20 cellular contexts compared by ENCODE assay signal in genomic region chr3:31823184-31823583, GRCh38.
"Had no signal": no experiment of that assay in that cellular context is flagged by ENCODE, and none has a peak within 500 bp of the region (broad histone marks: within the 10 kb centered on the region; RNA-seq: fewer than 3 reads in every experiment).

No MANE protein-coding gene starts in this region.

- H3K4me1 Mint-ChIP-seq: immature natural killer cell; stimulated activated effector memory CD8-positive, alpha-beta T cell treated with anti-CD3 and anti-CD28 coated beads, Interleukin-12 subunit alpha, Interleukin-12 subunit beta, amount 100 ng/mL, for 72 hours had no signal

- H3K36me3 ChIP-seq: neutrophil, right lobe of liver, stomach, thoracic aorta, transverse colon had no signal

- H3K4me3 ChIP-seq: dorsolateral prefrontal cortex, esophagus squamous epithelium, psoas muscle, right lobe of liver, stomach, thoracic aorta, transverse colon had no signal

- ATAC-seq: naive thymus-derived CD4-positive, alpha-beta T cell; psoas muscle; right lobe of liver; stimulated activated effector memory CD8-positive, alpha-beta T cell treated with anti-CD3 and anti-CD28 coated beads, Interleukin-12 subunit alpha, Interleukin-12 subunit beta, amount 100 ng/mL, for 72 hours had no signal

- H3K9me3 Mint-ChIP-seq: stimulated activated effector memory CD8-positive, alpha-beta T cell treated with anti-CD3 and anti-CD28 coated beads, Interleukin-12 subunit alpha, Interleukin-12 subunit beta, amount 100 ng/mL, for 72 hours had no signal

- H3K4me1 ChIP-seq: esophagus squamous epithelium, psoas muscle, right lobe of liver, stomach, transverse colon had no signal

- H3K36me3 Mint-ChIP-seq: immature natural killer cell; stimulated activated effector memory CD8-positive, alpha-beta T cell treated with anti-CD3 and anti-CD28 coated beads, Interleukin-12 subunit alpha, Interleukin-12 subunit beta, amount 100 ng/mL, for 72 hours had no signal

- H3K27ac Mint-ChIP-seq: immature natural killer cell; naive thymus-derived CD4-positive, alpha-beta T cell; stimulated activated effector memory CD8-positive, alpha-beta T cell treated with anti-CD3 and anti-CD28 coated beads, Interleukin-12 subunit alpha, Interleukin-12 subunit beta, amount 100 ng/mL, for 72 hours had no signal

- DNase-seq: cortex of kidney; dorsolateral prefrontal cortex; effector memory CD4-positive, alpha-beta T cell; esophagus squamous epithelium; foreskin fibroblast; immature natural killer cell; kidney; naive thymus-derived CD4-positive, alpha-beta T cell; psoas muscle; retina; right lobe of liver; stimulated activated CD4-positive, alpha-beta T cell treated with anti-CD3 and anti-CD28 coated beads, Interleukin-4, amount 100 ng/mL, for 1 hour; stimulated activated CD8-positive, alpha-beta memory T cell treated with anti-CD3 and anti-CD28 coated beads, Interleukin-4, amount 100 ng/mL, for 48 hours; stomach; substantia nigra; transverse colon had no signal

- H3K4me3 Mint-ChIP-seq: immature natural killer cell; naive thymus-derived CD4-positive, alpha-beta T cell; stimulated activated effector memory CD8-positive, alpha-beta T cell treated with anti-CD3 and anti-CD28 coated beads, Interleukin-12 subunit alpha, Interleukin-12 subunit beta, amount 100 ng/mL, for 72 hours had no signal

- H3K27ac ChIP-seq: dorsolateral prefrontal cortex, esophagus squamous epithelium, neutrophil, psoas muscle, right lobe of liver, stomach, thoracic aorta, transverse colon had no signal

- H3K9me3 ChIP-seq: esophagus squamous epithelium, neutrophil, psoas muscle, right lobe of liver, stomach, thoracic aorta, transverse colon had no signal

- H3K27me3 ChIP-seq: dorsolateral prefrontal cortex, esophagus squamous epithelium, neutrophil, right lobe of liver, stomach, transverse colon had no signal

- FAIRE-seq: endometrium, kidney had no signal
